Comparison of ENCODE assay signal across 8 cellular contexts in the genomic region with DNA sequence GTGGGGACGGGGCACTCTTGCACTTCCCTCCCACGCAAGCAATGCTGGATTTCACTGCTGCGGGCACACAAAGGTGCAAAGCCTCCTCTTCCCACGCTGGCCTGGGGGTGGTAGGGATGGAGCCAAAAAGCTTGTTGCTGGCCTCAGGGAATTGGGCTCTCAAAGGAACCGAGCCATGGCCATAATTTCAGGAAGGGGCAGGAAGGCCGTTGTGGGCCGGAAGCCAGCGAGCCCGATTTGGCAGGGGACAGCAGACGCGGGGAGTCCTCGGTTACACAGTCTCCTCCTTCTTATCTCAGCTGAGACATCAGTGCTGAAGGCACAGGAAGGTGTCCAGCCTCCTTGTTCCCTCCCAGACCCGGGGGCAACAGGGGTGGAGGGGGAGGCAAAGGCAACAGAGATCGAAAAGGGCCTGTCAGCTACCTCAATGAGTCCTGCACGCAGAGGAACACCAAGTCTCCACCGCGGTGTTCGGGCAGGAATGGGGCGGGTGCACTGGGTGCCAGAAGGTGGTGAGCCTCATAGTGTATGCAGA. TPM values are rescaled to one million over a fixed set of nuclear protein-coding genes. Genes with fewer than 3 reads are reported as not detected.
A peak's percentile ranks its signal among the peaks of the same experiment; 100 is the strongest.
DNase-seq lines count a peak whose midpoint lies in the region; ATAC-seq lines count a peak whose summit lies in the region.

No MANE protein-coding gene starts in this region.

- H3K4me1 Mint-ChIP-seq in activated naive CD8-positive, alpha-beta T cell (ENCODE audit: low read depth): peaks cover 55% of the 10 kb centered on the region
- H3K4me1 Mint-ChIP-seq in stimulated activated memory B cell treated with anti-CD40 and anti-IgM and Interleukin-4, amounts not matched to agents 10 μg/mL and 1 μg/mL and 100 μg/mL, for 72 hours: peaks cover 18% of the 10 kb centered on the region

- H3K27me3 Mint-ChIP-seq in activated naive CD8-positive, alpha-beta T cell: no peaks in the 10 kb centered on the region
- no peaks in the 10 kb centered on the region for H3K27me3 Mint-ChIP-seq in stimulated activated memory B cell treated with anti-CD40 and anti-IgM and Interleukin-4, amounts not matched to agents 10 μg/mL and 1 μg/mL and 100 μg/mL, for 72 hours

- H3K36me3 ChIP-seq in HUES64 (ENCODE audit: insufficient read depth, low read length) (no peaks in the 10 kb centered on the region), MG63 (no peaks in the 10 kb centered on the region)

- H3K27ac Mint-ChIP-seq in activated naive CD8-positive, alpha-beta T cell: peak overlapping the region; percentile 94
- peak overlapping the region; percentile 88 for H3K27ac Mint-ChIP-seq in stimulated activated memory B cell treated with anti-CD40 and anti-IgM and Interleukin-4, amounts not matched to agents 10 μg/mL and 1 μg/mL and 100 μg/mL, for 72 hours

- DNase-seq in islet precursor cell: peak; percentile 60
- no peak for DNase-seq in MG63
- DNase-seq in SKM-1 (lab: John Stamatoyannopoulos, UW; ENCODE audit: unreplicated experiment): no peak

- H3K9me3 Mint-ChIP-seq in activated naive CD8-positive, alpha-beta T cell (ENCODE audit: low read depth): no peaks in the 10 kb centered on the region
- no peaks in the 10 kb centered on the region for H3K9me3 Mint-ChIP-seq in stimulated activated memory B cell treated with anti-CD40 and anti-IgM and Interleukin-4, amounts not matched to agents 10 μg/mL and 1 μg/mL and 100 μg/mL, for 72 hours

- no peaks in the 10 kb centered on the region; the same call in 1 of the 2 replicates for H3K27me3 ChIP-seq in HUES64 (ENCODE audit: insufficient read depth, low read length)
- H3K27me3 ChIP-seq in MG63: peaks cover 2% of the 10 kb centered on the region; the same call in 1 of the 2 replicates

- H3K4me1 ChIP-seq in HUES64 (ENCODE audit: insufficient read depth, low read length): peaks cover 22% of the 10 kb centered on the region

- ATAC-seq in stimulated activated memory B cell treated with anti-CD40 and anti-IgM and Interleukin-4, amounts not matched to agents 10 μg/mL and 1 μg/mL and 100 μg/mL, for 72 hours: no peak
- no peak for ATAC-seq in HG03025 (IDR thresholded peaks at IDR 0.05; ENCODE audit: low FRiP score, unreplicated experiment)
- ATAC-seq in GM21360 (IDR thresholded peaks at IDR 0.05; ENCODE audit: unreplicated experiment): no peak

- 90% methylated on average over 19 of the region's 19 CpGs for WGBS in HUES64

- H3K4me3 ChIP-seq in HUES64 (ENCODE audit: low read length) (peak overlapping the region; percentile 32; the same call in 1 of the 2 replicates), MG63 (no peak overlapping the region)

- peak overlapping the region; percentile 95 for H3K4me3 Mint-ChIP-seq in activated naive CD8-positive, alpha-beta T cell
- H3K4me3 Mint-ChIP-seq in stimulated activated memory B cell treated with anti-CD40 and anti-IgM and Interleukin-4, amounts not matched to agents 10 μg/mL and 1 μg/mL and 100 μg/mL, for 72 hours: peak overlapping the region; percentile 90

- H3K27ac ChIP-seq in HUES64 (ENCODE audit: low read depth, low read length): no peak overlapping the region

- H3K9me3 ChIP-seq in HUES64 (ENCODE audit: insufficient read depth, low read depth, low read length) (no peaks in the 10 kb centered on the region; the same call in 1 of the 2 replicates), MG63 (no peaks in the 10 kb centered on the region)

- H3K36me3 Mint-ChIP-seq in activated naive CD8-positive, alpha-beta T cell: no peaks in the 10 kb centered on the region
- H3K36me3 Mint-ChIP-seq in stimulated activated memory B cell treated with anti-CD40 and anti-IgM and Interleukin-4, amounts not matched to agents 10 μg/mL and 1 μg/mL and 100 μg/mL, for 72 hours: no peaks in the 10 kb centered on the region

- no peak overlapping the region for H3K9ac ChIP-seq in HUES64 (ENCODE audit: low read depth, low read length)

RNA-seq across cellular contexts. Expression of a gene that starts 59.5 kb away (rescaled TPM):
- 0.90 TPM for polyA plus RNA-seq in HUES64 (2013, experiment 1 of 2)
- 0.95 TPM for polyA plus RNA-seq in HUES64 (2013, experiment 2 of 2)
- total RNA-seq in MG63 (2014; rRNA removed; shearing (Covaris generic); ENCODE audit: low replicate concordance): 22.8 and 25.1 TPM in 2 replicates
